Comparison of ENCODE assay signal across 8 cellular contexts in the genomic region with DNA sequence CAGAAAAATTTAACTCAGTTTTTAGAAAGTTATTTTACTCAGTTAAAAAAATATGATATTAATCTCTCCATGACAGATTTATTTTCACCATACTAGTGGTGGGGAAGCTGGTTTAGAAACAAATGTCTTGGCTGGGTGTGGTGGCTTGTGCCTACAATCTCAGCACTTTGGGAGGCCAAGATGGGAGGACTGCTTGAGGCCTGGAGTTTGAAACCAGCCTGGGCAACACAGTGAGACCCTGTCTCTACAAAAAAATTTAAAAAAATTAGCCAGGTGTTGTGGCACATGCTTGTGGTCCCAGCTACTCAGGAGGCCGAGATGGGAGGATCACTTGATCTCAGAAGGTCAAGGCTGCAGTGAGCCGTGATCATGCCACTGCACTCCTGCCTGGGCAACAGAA.
"Had no signal": no experiment of that assay in that cellular context is flagged by ENCODE, and none has a peak within 500 bp of the region (broad histone marks: within the 10 kb centered on the region; RNA-seq: fewer than 3 reads in every experiment).

No MANE protein-coding gene starts in this region.

- H3K4me3 Mint-ChIP-seq: IgD-negative memory B cell had no signal

- H3K27ac Mint-ChIP-seq: IgD-negative memory B cell had no signal

- H3K27ac ChIP-seq: HL-60, KMS-11 had no signal

- H3K4me3 ChIP-seq: K562 had no signal

- H3K27me3 Mint-ChIP-seq: IgD-negative memory B cell had no signal

- H3K4me1 Mint-ChIP-seq: IgD-negative memory B cell had no signal

- DNase-seq: IMR-90, KBM-7, KG1 had no signal

- H3K9me3 Mint-ChIP-seq: IgD-negative memory B cell had no signal

- ATAC-seq: HepG2, K562 had no signal
